Comparison of ENCODE assay signal across 12 cellular contexts in genomic region chr20:20130399-20130798, GRCh38.
A peak's percentile ranks its signal among the peaks of the same experiment; 100 is the strongest.
DNase-seq lines count a peak whose midpoint lies in the region; ATAC-seq and TF ChIP-seq lines count a peak whose summit lies in the region.
"Had no signal": no experiment of that assay in that cellular context is flagged by ENCODE, and none has a peak within 500 bp of the region (broad histone marks: within the 10 kb centered on the region; RNA-seq: fewer than 3 reads in every experiment).

No MANE protein-coding gene starts in this region.

- H3K27ac Mint-ChIP-seq in CD8-positive, alpha-beta memory T cell = no peak overlapping the region

- H4K91ac ChIP-seq in mesenchymal stem cell (ENCODE audit: low read length) = no peak overlapping the region

- peak overlapping the region; percentile 23 for H2BK15ac ChIP-seq in mesenchymal stem cell (ENCODE audit: low read depth, poor library complexity, severe bottlenecking)

- no peaks in the 10 kb centered on the region for H3K4me1 Mint-ChIP-seq in CD8-positive, alpha-beta memory T cell

- DNase-seq in NCI-H1105 (lab: John Stamatoyannopoulos, UW) (peak; percentile 18), SK-MEL-5 (ENCODE audit: low read depth, low spot score) (peak; percentile 55), mesenchymal stem cell (peak; percentile 1), substantia nigra (lab: John Stamatoyannopoulos, UW) (no peak)
- no peak for DNase-seq in CD8-positive, alpha-beta memory T cell
- DNase-seq: NCI-H226 had no signal

- TF ChIP-seq CTCF in GM12872 (IDR thresholded peaks at IDR 0.05; ENCODE audit: insufficient read depth, low read depth, low read length) = peak; percentile 37; the same call in 2 of the 3 replicates

- H3K14ac ChIP-seq in mesenchymal stem cell (ENCODE audit: low read length in 2 of 2) = no peak overlapping the region

- no peak overlapping the region for H2BK5ac ChIP-seq in mesenchymal stem cell (ENCODE audit: low read depth, low read length, poor library complexity, severe bottlenecking)

- H3K23ac ChIP-seq in mesenchymal stem cell (ENCODE audit: low read length in 2 of 2) = no peak overlapping the region

- no peak overlapping the region for H3K9ac ChIP-seq in mesenchymal stem cell (ENCODE audit: low read length)

- ATAC-seq in HG02623 (IDR thresholded peaks at IDR 0.05; ENCODE audit: unreplicated experiment) (no peak), HG02642 (IDR thresholded peaks at IDR 0.05; ENCODE audit: poor library complexity, unreplicated experiment) (no peak)

- no peaks in the 10 kb centered on the region for H3K27me3 ChIP-seq in mesenchymal stem cell (ENCODE audit: control insufficient read depth in 1 of 2, insufficient read depth in 1 of 2, low read length in 2 of 2)
- no peaks in the 10 kb centered on the region for H3K27me3 ChIP-seq in CD8-positive, alpha-beta memory T cell (ENCODE audit: insufficient read depth, low read length, poor library complexity, severe bottlenecking)
- H3K27me3 ChIP-seq: esophagus muscularis mucosa, vagina had no signal

- peaks cover 10 to 32% (median 22%) of the 10 kb centered on the region in 5 donors for H3K9me3 Mint-ChIP-seq in CD8-positive, alpha-beta memory T cell

- no peak overlapping the region for H2BK12ac ChIP-seq in mesenchymal stem cell (ENCODE audit: low read length in 2 of 2)

- CTCF ChIA-PET in CD8-positive, alpha-beta memory T cell (lab: Charles Lee) = no interaction called here

- H3K4me2 ChIP-seq in mesenchymal stem cell (ENCODE audit: low read length, poor library complexity, severe bottlenecking) = no peak overlapping the region

- in situ Hi-C loops in SK-MEL-5 (cut with HindIII; ENCODE audit: low pct_unique_long_range_greater_than_20kb, low sequenced_read_pairs) = no loop called here

- H3K79me1 ChIP-seq in mesenchymal stem cell (replicated peaks; ENCODE audit: low read length, poor library complexity, severe bottlenecking) = no peaks in the 10 kb centered on the region

- H3K27me3 Mint-ChIP-seq in CD8-positive, alpha-beta memory T cell = peaks cover 12 to 44% of the 10 kb centered on the region in 2 donors

- H3K4me3 Mint-ChIP-seq in CD8-positive, alpha-beta memory T cell = no peak overlapping the region

- H4K8ac ChIP-seq in mesenchymal stem cell (ENCODE audit: low read length) = no peak overlapping the region

- H3K36me3 ChIP-seq in mesenchymal stem cell (ENCODE audit: control insufficient read depth in 1 of 2, insufficient read depth in 2 of 2, low read depth in 1 of 2, low read length in 2 of 2) = no peaks in the 10 kb centered on the region
- H3K36me3 ChIP-seq in CD8-positive, alpha-beta memory T cell (ENCODE audit: insufficient read depth, low read length) = no peaks in the 10 kb centered on the region
- H3K36me3 ChIP-seq: esophagus muscularis mucosa, vagina had no signal

- no peak overlapping the region for H3K4me3 ChIP-seq in mesenchymal stem cell (ENCODE audit: insufficient read depth in 1 of 2, low read depth in 1 of 2, low read length in 2 of 2)
- H3K4me3 ChIP-seq in CD8-positive, alpha-beta memory T cell (ENCODE audit: low read length) = no peak overlapping the region
- H3K4me3 ChIP-seq: esophagus muscularis mucosa, skin epidermis, vagina had no signal

- no peak overlapping the region for H3K4ac ChIP-seq in mesenchymal stem cell (ENCODE audit: low read depth in 1 of 2, low read length in 2 of 2)

- no peak overlapping the region for H2BK120ac ChIP-seq in mesenchymal stem cell (ENCODE audit: low read depth, low read length)

- H3K4me1 ChIP-seq in mesenchymal stem cell (ENCODE audit: control insufficient read depth, insufficient read depth, low read depth, low read length) = no peaks in the 10 kb centered on the region
- no peaks in the 10 kb centered on the region for H3K4me1 ChIP-seq in CD8-positive, alpha-beta memory T cell (ENCODE audit: insufficient read depth, low read length)
- H3K4me1 ChIP-seq: esophagus muscularis mucosa, vagina had no signal

- peaks cover 0 to 23% (median 0%) of the 10 kb centered on the region in 3 donors for H3K36me3 Mint-ChIP-seq in CD8-positive, alpha-beta memory T cell

- H2AK5ac ChIP-seq in mesenchymal stem cell (ENCODE audit: low read length, severe bottlenecking) = no peak overlapping the region

- POLR2A ChIA-PET in CD8-positive, alpha-beta memory T cell (lab: Charles Lee) = no interaction called here

- H2AFZ ChIP-seq in mesenchymal stem cell (ENCODE audit: low read depth, low read length) = no peak overlapping the region

- no peak overlapping the region for H3K18ac ChIP-seq in mesenchymal stem cell (ENCODE audit: low read depth in 1 of 2, low read length in 2 of 2)

- H3K27ac ChIP-seq in mesenchymal stem cell (ENCODE audit: low read length, poor library complexity, severe bottlenecking) = no peak overlapping the region
- H3K27ac ChIP-seq in substantia nigra (ENCODE audit: low read depth, low read length, poor library complexity, severe bottlenecking) = no peak overlapping the region
- no peak overlapping the region for H3K27ac ChIP-seq in CD8-positive, alpha-beta memory T cell (ENCODE audit: low read depth, low read length)
- H3K27ac ChIP-seq: esophagus muscularis mucosa, skin epidermis, vagina had no signal

- peaks cover 35% of the 10 kb centered on the region for H3K9me3 ChIP-seq in mesenchymal stem cell (ENCODE audit: control insufficient read depth, low read length)
- H3K9me3 ChIP-seq in CD8-positive, alpha-beta memory T cell (ENCODE audit: low read length) = no peaks in the 10 kb centered on the region

Comparison
In these comparisons a context has a peak if more than half of its experiments do, and no peak if none do; other contexts are left out.
1. DNase-seq: peak in NCI-H1105 (single experiment), SK-MEL-5 (single experiment) and mesenchymal stem cell (single experiment); none in substantia nigra (0 of 49) and CD8-positive, alpha-beta memory T cell (0 of 5).